15 cellular contexts compared by ENCODE assay signal in genomic region chr1:241603626-241604337, GRCh38.
A peak's percentile ranks its signal among the peaks of the same experiment; 100 is the strongest.
DNase-seq lines count a peak whose midpoint lies in the region; ATAC-seq and TF ChIP-seq lines count a peak whose summit lies in the region.
"Had no signal": no experiment of that assay in that cellular context is flagged by ENCODE, and none has a peak within 500 bp of the region (broad histone marks: within the 10 kb centered on the region; RNA-seq: fewer than 3 reads in every experiment).

No MANE protein-coding gene starts in this region.

- peak overlapping the region; percentile 64 for H3K27ac Mint-ChIP-seq in stimulated activated naive CD8-positive, alpha-beta T cell treated with anti-CD3 and anti-CD28 coated beads, Interleukin-15, Interleukin-2, amounts not matched to agents 100 ng/mL and 50 ng/mL, for 24 hours
- H3K27ac Mint-ChIP-seq in stimulated activated naive CD8-positive, alpha-beta T cell treated with anti-CD3 and anti-CD28 coated beads, Interleukin-15, amount 100 ng/mL, for 72 hours: peak overlapping the region in 1 of 2 donors; percentile 60
- H3K27ac Mint-ChIP-seq: activated CD4-positive, alpha-beta T cell treated with anti-CD3 and anti-CD28 coated beads for 36 hours; type B pancreatic cell had no signal

- H3K27me3 Mint-ChIP-seq in stimulated activated naive CD8-positive, alpha-beta T cell treated with anti-CD3 and anti-CD28 coated beads, Interleukin-15, Interleukin-2, amounts not matched to agents 100 ng/mL and 50 ng/mL, for 24 hours: no peaks in the 10 kb centered on the region
- H3K27me3 Mint-ChIP-seq in stimulated activated naive CD8-positive, alpha-beta T cell treated with anti-CD3 and anti-CD28 coated beads, Interleukin-15, amount 100 ng/mL, for 72 hours: no peaks in the 10 kb centered on the region
- H3K27me3 Mint-ChIP-seq: activated CD4-positive, alpha-beta T cell treated with anti-CD3 and anti-CD28 coated beads for 36 hours; type B pancreatic cell had no signal

- no peak for TF ChIP-seq CTCF in astrocyte of the spinal cord (IDR thresholded peaks at IDR 0.05; ENCODE audit: low read depth, low read length)

- ATAC-seq in stimulated activated naive CD8-positive, alpha-beta T cell treated with anti-CD3 and anti-CD28 coated beads, Interleukin-15, amount 100 ng/mL, for 72 hours: no peak
- ATAC-seq: activated CD4-positive, alpha-beta T cell treated with anti-CD3 and anti-CD28 coated beads for 36 hours; GM12878 had no signal

- in situ Hi-C loops in astrocyte of the spinal cord (cut with HindIII; ENCODE audit: low sequenced_read_pairs): no loop called here

- peaks cover 29% of the 10 kb centered on the region for H3K4me1 Mint-ChIP-seq in stimulated activated naive CD8-positive, alpha-beta T cell treated with anti-CD3 and anti-CD28 coated beads, Interleukin-15, Interleukin-2, amounts not matched to agents 100 ng/mL and 50 ng/mL, for 24 hours (ENCODE audit: low read depth)
- no peaks in the 10 kb centered on the region for H3K4me1 Mint-ChIP-seq in stimulated activated naive CD8-positive, alpha-beta T cell treated with anti-CD3 and anti-CD28 coated beads, Interleukin-15, amount 100 ng/mL, for 72 hours

- peaks cover 30% of the 10 kb centered on the region for H3K36me3 Mint-ChIP-seq in stimulated activated naive CD8-positive, alpha-beta T cell treated with anti-CD3 and anti-CD28 coated beads, Interleukin-15, Interleukin-2, amounts not matched to agents 100 ng/mL and 50 ng/mL, for 24 hours (ENCODE audit: low read depth)

- H3K4me3 ChIP-seq in astrocyte of the spinal cord (ENCODE audit: low read depth, low read length): no peak overlapping the region
- H3K4me3 ChIP-seq: GM12878 had no signal

- H3K4me3 Mint-ChIP-seq in stimulated activated naive CD8-positive, alpha-beta T cell treated with anti-CD3 and anti-CD28 coated beads, Interleukin-15, Interleukin-2, amounts not matched to agents 100 ng/mL and 50 ng/mL, for 24 hours: no peak overlapping the region
- H3K4me3 Mint-ChIP-seq in stimulated activated naive CD8-positive, alpha-beta T cell treated with anti-CD3 and anti-CD28 coated beads, Interleukin-15, amount 100 ng/mL, for 72 hours: no peak overlapping the region
- H3K4me3 Mint-ChIP-seq: activated CD4-positive, alpha-beta T cell treated with anti-CD3 and anti-CD28 coated beads for 36 hours; type B pancreatic cell had no signal

- no peaks in the 10 kb centered on the region for H3K9me3 Mint-ChIP-seq in stimulated activated naive CD8-positive, alpha-beta T cell treated with anti-CD3 and anti-CD28 coated beads, Interleukin-15, Interleukin-2, amounts not matched to agents 100 ng/mL and 50 ng/mL, for 24 hours
- H3K9me3 Mint-ChIP-seq in stimulated activated naive CD8-positive, alpha-beta T cell treated with anti-CD3 and anti-CD28 coated beads, Interleukin-15, amount 100 ng/mL, for 72 hours: no peaks in the 10 kb centered on the region
- H3K9me3 Mint-ChIP-seq: type B pancreatic cell had no signal

- DNase-seq in stimulated activated naive CD8-positive, alpha-beta T cell treated with anti-CD3 and anti-CD28 coated beads, Interleukin-15, amount 100 ng/mL, for 72 hours: no peak
- DNase-seq in astrocyte of the spinal cord (ENCODE audit: low read depth, low spot score) (peak; percentile 86), kidney glomerular epithelial cell (lab: John Stamatoyannopoulos, UW) (peak; percentile 52), globus pallidus (ENCODE audit: low spot score) (no peak), T1000 (lab: John Stamatoyannopoulos, UW) (no peak), NCI-H146 (lab: John Stamatoyannopoulos, UW) (no peak)
- DNase-seq in NK-92 treated with Interleukin-12 subunit alpha and Interleukin-12 subunit beta, amount 100 ng/mL, for 24 hours (lab: John Stamatoyannopoulos, UW): no peak
- DNase-seq: activated CD4-positive, alpha-beta T cell treated with anti-CD3 and anti-CD28 coated beads for 36 hours; hippocampal formation; NCI-H2171; nucleus accumbens; T-helper 1 cell had no signal

Comparison
In these comparisons a context has a peak if more than half of its experiments do, and no peak if none do; other contexts are left out.
1. DNase-seq: peak in astrocyte of the spinal cord (single experiment) and kidney glomerular epithelial cell (single experiment); none in stimulated activated naive CD8-positive, alpha-beta T cell treated with anti-CD3 and anti-CD28 coated beads, Interleukin-15, amount 100 ng/mL, for 72 hours (0 of 2), globus pallidus (single experiment), T1000 (single experiment), NCI-H146 (single experiment) and NK-92 treated with Interleukin-12 subunit alpha and Interleukin-12 subunit beta, amount 100 ng/mL, for 24 hours (single experiment).